Comparison of ENCODE assay signal across 17 cellular contexts in the genomic region with DNA sequence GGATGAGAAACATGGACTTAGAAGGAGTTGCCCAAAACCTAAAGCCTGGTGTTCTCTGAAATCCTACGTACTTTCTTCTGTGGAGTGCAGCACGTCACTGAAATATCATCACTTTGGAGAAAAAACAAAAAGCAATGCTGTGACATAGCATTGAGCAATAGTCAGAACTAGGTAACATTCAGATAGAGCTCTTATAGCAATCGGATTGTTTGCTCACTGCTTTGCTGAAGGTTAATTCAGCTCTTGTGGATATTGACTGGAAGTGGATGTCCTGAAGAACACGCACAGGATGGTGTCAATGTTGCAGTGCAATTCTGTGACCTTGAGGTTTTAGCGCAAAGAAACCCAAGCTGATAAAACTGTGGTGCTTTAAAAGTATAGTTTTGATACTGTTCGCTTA.
DNase-seq lines count a peak whose midpoint lies in the region; ATAC-seq, FAIRE-seq and TF ChIP-seq lines count a peak whose summit lies in the region.
"Had no signal": no experiment of that assay in that cellular context is flagged by ENCODE, and none has a peak within 500 bp of the region (broad histone marks: within the 10 kb centered on the region; RNA-seq: fewer than 3 reads in every experiment).

No MANE protein-coding gene starts in this region.

- no peak overlapping the region for H3K9ac ChIP-seq in HepG2 (ENCODE audit: insufficient read depth, low read depth, low read length)
- H3K9ac ChIP-seq: BLaER1 had no signal

- H4K20me1 ChIP-seq in HepG2 (ENCODE audit: insufficient read depth, low read length): no peaks in the 10 kb centered on the region
- H4K20me1 ChIP-seq: BLaER1 had no signal

- TF ChIP-seq POLR2A in HepG2 (IDR thresholded peaks at IDR 0.05; ENCODE audit: insufficient read depth in 1 of 2, low read depth in 2 of 2, low read length in 2 of 2) (no peak), right lobe of liver (IDR thresholded peaks at IDR 0.05) (no peak)

- POLR2A ChIA-PET in HepG2 (lab: Yijun Ruan, JAX): no interaction called here

- CTCF ChIA-PET in HepG2 (lab: Yijun Ruan, JAX; ENCODE audit: low intra/inter-chr PET ratio, low total read pairs): no interaction called here

- no peaks in the 10 kb centered on the region for H3K79me2 ChIP-seq in HepG2 (ENCODE audit: insufficient read depth, low read length)

- intact Hi-C loops in HepG2 (cut with micrococcal nuclease; ENCODE audit: unreplicated experiment) (no loop called here), right lobe of liver (cut with DNase I) (no loop called here)

- WGBS in HepG2 (ENCODE audit: low lambda C conversion rate): 3% methylated on average over 6 of the region's 6 CpGs
- 32% methylated on average over 6 of the region's 6 CpGs for WGBS in right lobe of liver (ENCODE audit: insufficient coverage, low coverage, low lambda C conversion rate, missing lambda C conversion rate)
- WGBS in lung, 2 donors: 56 to 70% methylated on average over 6 of the region's 6 CpGs

- TF ChIP-seq RAD21 in HepG2 (CRISPR knock-in tag; IDR thresholded peaks at IDR 0.05): no peak

- no peak overlapping the region for H3K4me2 ChIP-seq in HepG2 (ENCODE audit: low read depth, low read length)
- H3K4me2 ChIP-seq: BLaER1, GM23338 had no signal

- H3K36me3 ChIP-seq in HepG2 (replicated peaks in 1 of 2; ENCODE audit: control insufficient read depth in 1 of 2, insufficient read depth in 2 of 2, low read length in 2 of 2) (no peaks in the 10 kb centered on the region), right lobe of liver (no peaks in the 10 kb centered on the region), lung (ENCODE audit: control insufficient read depth in 2 of 2, insufficient read depth in 2 of 2, low read length in 2 of 2) (no peaks in the 10 kb centered on the region)
- H3K36me3 ChIP-seq: BLaER1 had no signal

- FAIRE-seq in HepG2 (lab: Jason Lieb, UNC): no peak
- FAIRE-seq: GM12878, H54 had no signal

- H3K27me3 ChIP-seq in HepG2 (ENCODE audit: control insufficient read depth in 1 of 2, insufficient read depth in 2 of 2, low read length in 2 of 2) (no peaks in the 10 kb centered on the region), right lobe of liver (peaks cover 0 to 4% of the 10 kb centered on the region in 2 donors), lung (ENCODE audit: control insufficient read depth, insufficient read depth) (no peaks in the 10 kb centered on the region)
- H3K27me3 ChIP-seq: BLaER1 had no signal

- in situ Hi-C loops in HepG2 (cut with HindIII; ENCODE audit: extremely low pct_ligation_motif_present, low pct_unique_long_range_greater_than_20kb): no loop called here

- no TSS peak for BruUV-seq in HepG2 (replicated peaks; lab: Mats Ljungman, UMichigan)

- H3K27ac ChIP-seq in HepG2 (ENCODE audit: extremely low read length, insufficient read depth, low read length) (no peak overlapping the region), right lobe of liver (no peak overlapping the region), lung (ENCODE audit: low read depth in 1 of 2, low read length in 1 of 2) (no peak overlapping the region)
- H3K27ac ChIP-seq: BLaER1 had no signal

- H3K9me3 ChIP-seq in HepG2 (ENCODE audit: low read length): no peaks in the 10 kb centered on the region
- H3K9me3 ChIP-seq in right lobe of liver: no peaks in the 10 kb centered on the region
- H3K9me3 ChIP-seq in lung (ENCODE audit: control insufficient read depth in 2 of 2, insufficient read depth in 1 of 2, low read length in 1 of 2): no peaks in the 10 kb centered on the region
- H3K9me3 ChIP-seq: BLaER1 had no signal

- TF ChIP-seq CTCF in HepG2 (CRISPR knock-in tag; IDR thresholded peaks at IDR 0.05) (no peak), right lobe of liver (IDR thresholded peaks at IDR 0.05) (no peak), lung (IDR thresholded peaks at IDR 0.05; ENCODE audit: control extremely low read depth, extremely low read depth) (no peak)

- no peak overlapping the region for H2AFZ ChIP-seq in HepG2 (ENCODE audit: low read length)
- H2AFZ ChIP-seq: GM23338 had no signal

- no peak overlapping the region for H3K4me3 ChIP-seq in HepG2 (replicated peaks in 1 of 3; ENCODE audit: insufficient read depth in 1 of 3, low read depth in 2 of 3, low read length in 3 of 3)
- H3K4me3 ChIP-seq in right lobe of liver: no peak overlapping the region
- no peak overlapping the region for H3K4me3 ChIP-seq in lung
- H3K4me3 ChIP-seq: BLaER1, GM12878, GM23338 had no signal

- H3K4me1 ChIP-seq in HepG2 (ENCODE audit: insufficient read depth, low read length): no peaks in the 10 kb centered on the region
- H3K4me1 ChIP-seq in right lobe of liver: no peaks in the 10 kb centered on the region
- H3K4me1 ChIP-seq in lung (ENCODE audit: control insufficient read depth in 2 of 2, insufficient read depth in 2 of 2, low read length in 2 of 2): no peaks in the 10 kb centered on the region
- H3K4me1 ChIP-seq: BLaER1 had no signal

- ATAC-seq in HepG2 (no peak), right lobe of liver (no peak), lung (ENCODE audit: insufficient read depth, low FRiP score) (peak; percentile 62), GM21390 (IDR thresholded peaks at IDR 0.05; ENCODE audit: unreplicated experiment) (no peak)
- ATAC-seq: GM12878, GM23338 had no signal

- DNase-seq in NCI-H2029 treated with DMSO at 0.1 percent for 48 hours (lab: John Stamatoyannopoulos, UW) (peak; percentile 4), NCI-H2029 (lab: John Stamatoyannopoulos, UW) (no peak), HepG2 (ENCODE audit: low spot score) (no peak), right lobe of liver (no peak), lung (ENCODE audit: low spot score) (no peak)
- DNase-seq in activated naive CD4-positive, alpha-beta T cell treated with anti-CD3 and anti-CD28 coated beads, Interleukin-2, amount 50 U/mL, for 16 hours: no peak
- DNase-seq: 8988T; CD4-positive, alpha-beta memory T cell; DMS153; DND-41; EL; HCEC 1CT had no signal

- no peak for TF ChIP-seq EP300 in HepG2 (IDR thresholded peaks at IDR 0.05; ENCODE audit: low read depth in 2 of 2, low read length in 2 of 2)
- no peak for TF ChIP-seq EP300 in HepG2 (CRISPR knock-in tag; IDR thresholded peaks at IDR 0.05; ENCODE audit: borderline replicate concordance)

TF ChIP-seq in HepG2, 621 proteins besides CTCF, POLR2A, EP300 and RAD21:
- TF ChIP-seq U2AF1 (optimal IDR thresholded peaks at IDR 0.05; ENCODE audit: low read depth, low read length) (no peak), HOXA5 (CRISPR knock-in tag; IDR thresholded peaks at IDR 0.05) (no peak), SIX1 (CRISPR knock-in tag; IDR thresholded peaks at IDR 0.05; ENCODE audit: borderline replicate concordance) (no peak), ADNP (CRISPR knock-in tag; IDR thresholded peaks at IDR 0.05) (no peak), CEBPB (IDR thresholded peaks at IDR 0.05; ENCODE audit: borderline replicate concordance, low read depth, low read length) (peak; percentile 45; the same call in 1 of the 2 replicates), TP53 (CRISPR knock-in tag; conservative IDR thresholded peaks at IDR 0.05) (no peak)
- TF ChIP-seq, protein P1, sequence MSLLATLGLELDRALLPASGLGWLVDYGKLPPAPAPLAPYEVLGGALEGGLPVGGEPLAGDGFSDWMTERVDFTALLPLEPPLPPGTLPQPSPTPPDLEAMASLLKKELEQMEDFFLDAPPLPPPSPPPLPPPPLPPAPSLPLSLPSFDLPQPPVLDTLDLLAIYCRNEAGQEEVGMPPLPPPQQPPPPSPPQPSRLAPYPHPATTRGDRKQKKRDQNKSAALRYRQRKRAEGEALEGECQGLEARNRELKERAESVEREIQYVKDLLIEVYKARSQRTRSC (CRISPR knock-in tag; IDR thresholded peaks at IDR 0.05; ENCODE audit: low read depth): no peak
